Comparison of ENCODE assay signal across 10 cellular contexts in genomic region chr7:148563583-148564274, GRCh38. TPM values are rescaled to one million over a fixed set of nuclear protein-coding genes. Genes with fewer than 3 reads are reported as not detected.
A peak's percentile ranks its signal among the peaks of the same experiment; 100 is the strongest.
DNase-seq lines count a peak whose midpoint lies in the region; ATAC-seq and TF ChIP-seq lines count a peak whose summit lies in the region.
"Had no signal": no experiment of that assay in that cellular context is flagged by ENCODE, and none has a peak within 500 bp of the region (broad histone marks: within the 10 kb centered on the region; RNA-seq: fewer than 3 reads in every experiment).

No MANE protein-coding gene starts in this region.

- CTCF ChIA-PET in RWPE1 (lab: Yijun Ruan, JAX), result interaction anchor here (0.6 kb wide), 1 partner anchor 12 kb away, joined by 3 read pairs; no protein-coding TSS in a partner anchor

- TF ChIP-seq CTCF in RWPE1 (conservative IDR thresholded peaks at IDR 0.05; ENCODE audit: low read depth) (no peak), gastroesophageal sphincter (IDR thresholded peaks at IDR 0.05) (no peak)

- peak overlapping the region; percentile 23 for H3K4me2 ChIP-seq in skeletal muscle satellite cell (ENCODE audit: low read length)

- H3K4me3 ChIP-seq in skeletal muscle satellite cell (ENCODE audit: low read length) (no peak overlapping the region), gastroesophageal sphincter (no peak overlapping the region)

- H3K4me1 ChIP-seq in skeletal muscle satellite cell (ENCODE audit: control insufficient read depth, insufficient read depth, low read length) (no peaks in the 10 kb centered on the region), gastroesophageal sphincter (peaks cover 0 to 12% (median 0%) of the 10 kb centered on the region in 3 donors)

- POLR2A ChIA-PET in RWPE1 (lab: Yijun Ruan, JAX; ENCODE audit: low non-redundant PET), result no interaction called here

- H3K9me3 ChIP-seq in skeletal muscle satellite cell (replicated peaks; ENCODE audit: low read length) (no peaks in the 10 kb centered on the region), gastroesophageal sphincter (no peaks in the 10 kb centered on the region)

- DNase-seq in RWPE1 (ENCODE audit: low spot score), result no peak
- no peak for DNase-seq in NCI-H2227 (lab: John Stamatoyannopoulos, UW; ENCODE audit: unreplicated experiment)
- DNase-seq in epidermal melanocyte (ENCODE audit: insufficient read length, low spot score), result no peak

- no peak for TF ChIP-seq EP300 in gastroesophageal sphincter (IDR thresholded peaks at IDR 0.05)

- H3K27ac ChIP-seq in RWPE1 (peak overlapping the region; percentile 42), gastroesophageal sphincter (peak overlapping the region in 1 of 4 donors; percentile 41)

- H3K9ac ChIP-seq in skeletal muscle satellite cell (ENCODE audit: low read depth, low read length), result no peak overlapping the region

- peak; percentile 50 for ATAC-seq in GM18868 (IDR thresholded peaks at IDR 0.05; ENCODE audit: unreplicated experiment)
- ATAC-seq in GM21717 (IDR thresholded peaks at IDR 0.05; ENCODE audit: unreplicated experiment), result peak; percentile 45
- no peak for ATAC-seq in gastroesophageal sphincter

- TF ChIP-seq POLR2A in gastroesophageal sphincter (IDR thresholded peaks at IDR 0.05), result no peak

- H3K36me3 ChIP-seq in skeletal muscle satellite cell (ENCODE audit: insufficient read depth, low read length) (no peaks in the 10 kb centered on the region), gastroesophageal sphincter (no peaks in the 10 kb centered on the region)

- WGBS in gastroesophageal sphincter (ENCODE audit: low coverage in 1 of 2), 2 donors, result 43 to 67% methylated on average over 2 to 4 of the region's 4 CpGs

- H3K27me3 ChIP-seq in skeletal muscle satellite cell (ENCODE audit: control insufficient read depth, insufficient read depth, low read length), result no peaks in the 10 kb centered on the region
- no peaks in the 10 kb centered on the region for H3K27me3 ChIP-seq in gastroesophageal sphincter

RNA-seq across cellular contexts. Expression of gene C7orf33, which starts 26.8 kb away (rescaled TPM):
- total RNA-seq in skeletal muscle satellite cell (2012; rRNA removed), result not detected in 2 replicates
- not detected for total RNA-seq in gastroesophageal sphincter
- total RNA-seq: IMR-90, SK-MEL-5, subcutaneous adipose tissue had no signal
